In genomic region chr3:158652463-158652862, GRCh38 we compare ENCODE assay signal across 26 cellular contexts.
"Had no signal": no experiment of that assay in that cellular context is flagged by ENCODE, and none has a peak within 500 bp of the region (broad histone marks: within the 10 kb centered on the region; RNA-seq: fewer than 3 reads in every experiment).

No MANE protein-coding gene starts in this region.

- H3K4me1 ChIP-seq: lower lobe of right lung, psoas muscle, sigmoid colon, testis, tibial artery had no signal

- H3K4me3 Mint-ChIP-seq: immature natural killer cell; natural killer cell; stimulated activated effector memory CD8-positive, alpha-beta T cell treated with anti-CD3 and anti-CD28 coated beads, Interleukin-12 subunit alpha, Interleukin-12 subunit beta, amount 100 ng/mL, for 72 hours had no signal

- H3K27ac ChIP-seq: dorsolateral prefrontal cortex, epithelial cell of prostate, lower lobe of right lung, ovary, psoas muscle, sigmoid colon, stomach, testis, tibial artery, upper lobe of left lung had no signal

- H3K27me3 ChIP-seq: dorsolateral prefrontal cortex, ovary, sigmoid colon, stomach, testis, tibial artery, upper lobe of left lung had no signal

- ATAC-seq: esophagus mucosa; left ventricle myocardium superior; lower lobe of right lung; natural killer cell; psoas muscle; right cardiac atrium; stimulated activated effector memory CD8-positive, alpha-beta T cell treated with anti-CD3 and anti-CD28 coated beads, Interleukin-12 subunit alpha, Interleukin-12 subunit beta, amount 100 ng/mL, for 72 hours had no signal

- DNase-seq: dorsolateral prefrontal cortex; effector CD4-positive, alpha-beta T cell; foreskin melanocyte; hypothalamus; immature natural killer cell; islet precursor cell; kidney glomerular epithelial cell; left ventricle myocardium superior; lower lobe of right lung; natural killer cell; occipital lobe; ovary; posterior cingulate gyrus; psoas muscle; right cardiac atrium; sigmoid colon; stimulated activated CD4-positive, alpha-beta T cell treated with anti-CD3 and anti-CD28 coated beads, Interleukin-2, amount 100 ng/mL, for 24 hours; stimulated activated CD4-positive, alpha-beta T cell treated with anti-CD3 and anti-CD28 coated beads, Interleukin-4, amount 100 ng/mL, for 24 hours; stimulated activated naive CD4-positive, alpha-beta T cell treated with Interleukin-2 at 50 U/mL for 16 hours; stomach; testis; tibial artery; upper lobe of left lung had no signal

- H3K9me3 Mint-ChIP-seq: immature natural killer cell; natural killer cell; stimulated activated effector memory CD8-positive, alpha-beta T cell treated with anti-CD3 and anti-CD28 coated beads, Interleukin-12 subunit alpha, Interleukin-12 subunit beta, amount 100 ng/mL, for 72 hours had no signal

- H3K4me3 ChIP-seq: dorsolateral prefrontal cortex, lower lobe of right lung, ovary, psoas muscle, sigmoid colon, stomach, testis, tibial artery, upper lobe of left lung had no signal

- H3K9me3 ChIP-seq: lower lobe of right lung, ovary, psoas muscle, sigmoid colon, stomach, testis, tibial artery, upper lobe of left lung had no signal

- H3K27ac Mint-ChIP-seq: immature natural killer cell; natural killer cell; stimulated activated effector memory CD8-positive, alpha-beta T cell treated with anti-CD3 and anti-CD28 coated beads, Interleukin-12 subunit alpha, Interleukin-12 subunit beta, amount 100 ng/mL, for 72 hours had no signal
